ENCODE assay signal across 12 cellular contexts in the genomic region with DNA sequence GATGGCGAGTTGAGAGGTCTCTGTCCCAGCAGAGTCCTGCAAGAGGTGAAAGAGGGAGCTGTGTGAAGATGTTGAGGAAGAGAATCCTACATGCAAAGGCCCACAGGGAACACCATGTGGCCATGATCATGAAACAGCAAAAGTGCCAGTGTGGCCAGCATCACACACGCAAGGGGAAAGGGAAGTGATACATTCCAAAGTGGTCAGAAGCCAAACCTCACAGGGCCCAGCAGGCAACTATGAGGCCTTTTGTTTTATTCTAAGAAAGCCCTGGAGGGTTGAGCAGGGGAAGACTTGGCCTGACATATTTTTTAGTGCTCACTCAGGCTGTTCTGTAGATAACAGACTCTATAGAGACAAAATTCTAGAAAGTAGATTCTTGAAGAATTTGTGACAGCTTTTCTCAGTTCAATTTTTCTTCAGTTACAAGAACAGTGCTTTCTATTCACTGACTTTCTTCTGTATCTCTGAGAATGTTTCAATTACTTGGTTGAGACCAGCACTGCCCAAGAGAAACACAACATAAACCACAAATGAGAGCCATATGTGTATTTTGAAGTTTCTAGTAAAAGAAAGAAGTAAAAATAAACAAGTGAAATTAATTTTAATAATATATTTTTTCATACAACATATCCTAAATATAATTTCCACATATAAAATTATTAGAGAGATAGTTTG.
DNase-seq lines count a peak whose midpoint lies in the region; ATAC-seq and TF ChIP-seq lines count a peak whose summit lies in the region.
"Had no signal": no experiment of that assay in that cellular context is flagged by ENCODE, and none has a peak within 500 bp of the region (broad histone marks: within the 10 kb centered on the region; RNA-seq: fewer than 3 reads in every experiment).

No MANE protein-coding gene starts in this region.

- no peaks in the 10 kb centered on the region for H3K36me3 Mint-ChIP-seq in activated CD4-positive, alpha-beta T cell treated with anti-CD3 and anti-CD28 coated beads, Interleukin-2, amount 10 ng/mL, durations not matched to agents 24 days and 14 days (ENCODE audit: low read depth)

- H3K4me3 Mint-ChIP-seq in activated CD4-positive, alpha-beta T cell treated with anti-CD3 and anti-CD28 coated beads, Interleukin-2, amount 10 ng/mL, durations not matched to agents 24 days and 14 days, result no peak overlapping the region
- H3K4me3 Mint-ChIP-seq: nephron progenitor cell had no signal

- H3K9me3 Mint-ChIP-seq in activated CD4-positive, alpha-beta T cell treated with anti-CD3 and anti-CD28 coated beads, Interleukin-2, amount 10 ng/mL, durations not matched to agents 24 days and 14 days, result no peaks in the 10 kb centered on the region
- H3K9me3 Mint-ChIP-seq: nephron progenitor cell had no signal

- intact Hi-C loops in mucosa of descending colon (cut with DNase I, micrococcal nuclease), result no loop called here
- intact Hi-C loops in activated CD4-positive, alpha-beta T cell treated with anti-CD3 and anti-CD28 coated beads, Interleukin-2, amount 10 ng/mL, durations not matched to agents 24 days and 14 days (cut with micrococcal nuclease), result no loop called here

- peaks cover 4% of the 10 kb centered on the region for H3K27me3 Mint-ChIP-seq in activated CD4-positive, alpha-beta T cell treated with anti-CD3 and anti-CD28 coated beads, Interleukin-2, amount 10 ng/mL, durations not matched to agents 24 days and 14 days

- H3K4me1 ChIP-seq in mucosa of descending colon (ENCODE audit: low read depth), result no peaks in the 10 kb centered on the region
- H3K4me1 ChIP-seq: vagina had no signal

- H3K9me3 ChIP-seq in mucosa of descending colon, result no peaks in the 10 kb centered on the region
- H3K9me3 ChIP-seq: vagina had no signal

- TF ChIP-seq CTCF in mucosa of descending colon (IDR thresholded peaks at IDR 0.05), result no peak

- no peak overlapping the region for H3K4me3 ChIP-seq in mucosa of descending colon
- H3K4me3 ChIP-seq: vagina had no signal

- DNase-seq in GDM1 (lab: John Stamatoyannopoulos, UW), result peak; percentile 52
- peak; percentile 54 for DNase-seq in astrocyte of the hippocampus (ENCODE audit: low read depth, low spot score)
- DNase-seq in mucosa of descending colon, result peak in 1 of 3 donors; percentile 24
- DNase-seq in activated CD4-positive, alpha-beta T cell treated with anti-CD3 and anti-CD28 coated beads, Interleukin-2, amount 10 ng/mL, durations not matched to agents 24 days and 14 days, result no peak
- DNase-seq in cerebellar nuclear complex (lab: John Stamatoyannopoulos, UW), result no peak
- DNase-seq: NCI-H1436 treated with DMSO at 0.1 percent for 48 hours; nephron progenitor cell; stimulated activated CD4-positive, alpha-beta T cell treated with anti-CD3 and anti-CD28 coated beads, Interleukin-4, amount 100 ng/mL, for 4 hours had no signal

- no peaks in the 10 kb centered on the region for H3K36me3 ChIP-seq in mucosa of descending colon (ENCODE audit: low read depth)
- H3K36me3 ChIP-seq: vagina had no signal

- ATAC-seq in HG03342 (IDR thresholded peaks at IDR 0.05; ENCODE audit: unreplicated experiment), result peak; percentile 44
- peak; percentile 23 for ATAC-seq in mucosa of descending colon
- no peak for ATAC-seq in HG03439 (IDR thresholded peaks at IDR 0.05; ENCODE audit: unreplicated experiment)
- ATAC-seq in HG03469 (IDR thresholded peaks at IDR 0.05; ENCODE audit: unreplicated experiment), result no peak

- H3K4me1 Mint-ChIP-seq in activated CD4-positive, alpha-beta T cell treated with anti-CD3 and anti-CD28 coated beads, Interleukin-2, amount 10 ng/mL, durations not matched to agents 24 days and 14 days, result no peaks in the 10 kb centered on the region
- H3K4me1 Mint-ChIP-seq: nephron progenitor cell had no signal

- H3K27ac Mint-ChIP-seq in activated CD4-positive, alpha-beta T cell treated with anti-CD3 and anti-CD28 coated beads, Interleukin-2, amount 10 ng/mL, durations not matched to agents 24 days and 14 days, result no peak overlapping the region
- H3K27ac Mint-ChIP-seq: nephron progenitor cell had no signal

Comparison
In these comparisons a context has a peak if more than half of its experiments do, and no peak if none do; other contexts are left out.
1. DNase-seq: peak in GDM1 (single experiment) and astrocyte of the hippocampus (single experiment); none in activated CD4-positive, alpha-beta T cell treated with anti-CD3 and anti-CD28 coated beads, Interleukin-2, amount 10 ng/mL, durations not matched to agents 24 days and 14 days (single experiment) and cerebellar nuclear complex (0 of 2).
2. ATAC-seq: peak in HG03342 (single experiment) and mucosa of descending colon (single experiment); none in HG03439 (single experiment) and HG03469 (single experiment).